Comparison of ENCODE assay signal across 1 cellular context in genomic region chr1:202200112-202200548, GRCh38.
TF ChIP-seq lines count a peak whose summit lies in the region.

No MANE protein-coding gene starts in this region.

TF ChIP-seq in HCT116, 20 proteins besides CTCF, POLR2A, EP300 and RAD21 (continued from another document):
- TF ChIP-seq ZBTB33 (IDR thresholded peaks at IDR 0.05; ENCODE audit: extremely low read depth, insufficient replicate concordance, low read length) (no peak), TCF7L2 (IDR thresholded peaks at IDR 0.05; ENCODE audit: borderline replicate concordance, extremely low read depth, insufficient read depth, insufficient read length) (peak; percentile 22), SP1 (IDR thresholded peaks at IDR 0.05; ENCODE audit: low read depth) (peak; percentile 40), FOSL1 (IDR thresholded peaks at IDR 0.05; ENCODE audit: low read depth) (peak; percentile 78)
